12 cellular contexts compared by ENCODE assay signal in genomic region chr5:111514087-111514486, GRCh38. TPM values are rescaled to one million over a fixed set of nuclear protein-coding genes. Genes with fewer than 3 reads are reported as not detected.
DNase-seq lines count a peak whose midpoint lies in the region; ATAC-seq and TF ChIP-seq lines count a peak whose summit lies in the region.
"Had no signal": no experiment of that assay in that cellular context is flagged by ENCODE, and none has a peak within 500 bp of the region (broad histone marks: within the 10 kb centered on the region; RNA-seq: fewer than 3 reads in every experiment).

No MANE protein-coding gene starts in this region.

- peaks cover 50% of the 10 kb centered on the region for H3K4me1 Mint-ChIP-seq in activated naive CD4-positive, alpha-beta T cell treated with anti-CD3 and anti-CD28 coated beads, Interleukin-2, amount 50 U/mL, for 24 hours
- H3K4me1 Mint-ChIP-seq in T-cell = peaks cover 14 to 35% (median 34%) of the 10 kb centered on the region in 3 donors

- peak overlapping the region; percentile 44 for H3K4me3 Mint-ChIP-seq in activated naive CD4-positive, alpha-beta T cell treated with anti-CD3 and anti-CD28 coated beads, Interleukin-2, amount 50 U/mL, for 24 hours
- H3K4me3 Mint-ChIP-seq in T-cell = peak overlapping the region; percentile 5 to 98 (median 39)

- H3K4me1 ChIP-seq in tibial artery = peaks cover 0 to 35% (median 3%) of the 10 kb centered on the region in 4 donors

- no peaks in the 10 kb centered on the region for H3K9me3 ChIP-seq in tibial artery
- H3K9me3 ChIP-seq: SJSA1 had no signal

- no peaks in the 10 kb centered on the region for H3K36me3 ChIP-seq in tibial artery

- ATAC-seq in T-cell (replicated peaks in 1 of 4) = no peak
- ATAC-seq in GM21576 (IDR thresholded peaks at IDR 0.05; ENCODE audit: unreplicated experiment) = no peak

- POLR2A ChIA-PET in T-cell (lab: Charles Lee) = interaction anchor here (0.5 to 0.6 kb wide), 2 partner anchors 46 to 414 kb away, joined by 3 to 4 read pairs; no protein-coding TSS in a partner anchor

- CTCF ChIA-PET in T-cell (lab: Charles Lee) = interaction anchor here (0.6 to 1.4 kb wide), 2 partner anchors 9 to 1278 kb away, joined by 3 to 5 read pairs; no protein-coding TSS in a partner anchor

- H3K4me3 ChIP-seq in fibroblast of the aortic adventitia (ENCODE audit: low read depth, low read length) = no peak overlapping the region
- H3K4me3 ChIP-seq in tibial artery = no peak overlapping the region
- H3K4me3 ChIP-seq: SJSA1 had no signal

- no peak overlapping the region for H3K27ac Mint-ChIP-seq in activated naive CD4-positive, alpha-beta T cell treated with anti-CD3 and anti-CD28 coated beads, Interleukin-2, amount 50 U/mL, for 24 hours
- H3K27ac Mint-ChIP-seq in T-cell = no peak overlapping the region

- intact Hi-C loops in tibial artery (cut with DNase I; ENCODE audit: low total_unique reads) = no loop called here

- no peaks in the 10 kb centered on the region for H3K9me3 Mint-ChIP-seq in activated naive CD4-positive, alpha-beta T cell treated with anti-CD3 and anti-CD28 coated beads, Interleukin-2, amount 50 U/mL, for 24 hours
- no peaks in the 10 kb centered on the region for H3K9me3 Mint-ChIP-seq in T-cell

- H3K27me3 Mint-ChIP-seq in activated naive CD4-positive, alpha-beta T cell treated with anti-CD3 and anti-CD28 coated beads, Interleukin-2, amount 50 U/mL, for 24 hours = no peaks in the 10 kb centered on the region
- no peaks in the 10 kb centered on the region for H3K27me3 Mint-ChIP-seq in T-cell

- no peaks in the 10 kb centered on the region for H3K27me3 ChIP-seq in tibial artery
- H3K27me3 ChIP-seq: SJSA1 had no signal

- peak overlapping the region; percentile 13 to 95 for H3K27ac ChIP-seq in tibial artery
- H3K27ac ChIP-seq: SJSA1 had no signal

- no peaks in the 10 kb centered on the region for H3K36me3 Mint-ChIP-seq in activated naive CD4-positive, alpha-beta T cell treated with anti-CD3 and anti-CD28 coated beads, Interleukin-2, amount 50 U/mL, for 24 hours
- H3K36me3 Mint-ChIP-seq in T-cell = no peaks in the 10 kb centered on the region

- no peak for DNase-seq in activated naive CD4-positive, alpha-beta T cell treated with anti-CD3 and anti-CD28 coated beads, Interleukin-2, amount 50 U/mL, for 16 hours
- DNase-seq in T-cell (no peak), fibroblast of the aortic adventitia (ENCODE audit: low read depth) (peak; percentile 75), tibial artery (no peak), NCI-H748 treated with DMSO at 0.1 percent for 48 hours (lab: John Stamatoyannopoulos, UW) (no peak), SKM-1 (lab: John Stamatoyannopoulos, UW; ENCODE audit: unreplicated experiment) (no peak)
- DNase-seq: amniotic stem cell, dermis blood vessel endothelial cell, foreskin fibroblast had no signal

- TF ChIP-seq CTCF in fibroblast of the aortic adventitia (IDR thresholded peaks at IDR 0.05; ENCODE audit: insufficient read depth, low read length) (no peak), tibial artery (IDR thresholded peaks at IDR 0.05) (no peak)

RNA-seq across cellular contexts. Expression of gene STARD4, which starts 1.8 kb away (rescaled TPM):
- total RNA-seq in T-cell (10 to 100 TPM; 10.2 to 16.5 (median 12.0) TPM), fibroblast of the aortic adventitia (ENCODE audit: low replicate concordance) (36.1 and 88.1 TPM in 2 replicates)
